ENCODE assay signal across 15 cellular contexts in the genomic region with DNA sequence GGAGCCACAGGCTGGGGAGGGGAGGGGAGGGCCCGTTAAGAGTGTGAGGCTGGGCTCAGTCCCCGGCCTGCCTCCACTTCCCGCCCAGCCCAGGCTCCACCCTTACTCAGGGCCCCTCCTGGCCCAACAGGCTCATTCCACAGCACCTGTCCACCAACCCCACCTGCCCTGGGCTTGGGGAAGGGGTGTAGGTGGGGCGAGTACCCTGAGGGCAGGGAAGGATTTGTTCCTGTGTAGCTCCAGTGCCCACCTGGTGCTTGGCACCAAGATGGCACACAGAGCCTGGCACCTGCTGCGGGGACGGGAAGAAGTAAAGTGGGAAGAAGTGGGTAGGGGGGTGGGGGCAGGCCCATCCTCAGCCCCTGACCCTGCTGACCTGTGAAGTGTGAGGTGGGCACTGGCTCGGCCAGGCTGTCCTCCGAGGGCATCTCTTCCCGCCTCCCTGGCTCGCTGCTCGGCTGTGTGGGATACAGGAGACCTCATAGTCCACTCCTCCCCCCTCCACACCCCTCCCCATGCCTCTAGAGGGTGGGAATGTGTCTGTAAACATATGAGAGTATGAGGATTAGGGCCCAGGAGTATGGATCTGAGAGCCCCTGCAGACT. TPM values are rescaled to one million over a fixed set of nuclear protein-coding genes. Genes with fewer than 3 reads are reported as not detected.
DNase-seq lines count a peak whose midpoint lies in the region; ATAC-seq and TF ChIP-seq lines count a peak whose summit lies in the region.
"Had no signal": no experiment of that assay in that cellular context is flagged by ENCODE, and none has a peak within 500 bp of the region (broad histone marks: within the 10 kb centered on the region; RNA-seq: fewer than 3 reads in every experiment).

No MANE protein-coding gene starts in this region.

- H3K27ac ChIP-seq in left ventricle myocardium inferior (replicated peaks): no peak overlapping the region
- no peak overlapping the region for H3K27ac ChIP-seq in upper lobe of right lung
- H3K27ac ChIP-seq: BLaER1, HL-60 had no signal

- no peaks in the 10 kb centered on the region for H3K36me3 Mint-ChIP-seq in natural killer cell treated with Interleukin-12 subunit alpha and Interleukin-12 subunit beta and Interleukin-15 and Interleukin-18, amount 100 ng/mL, for 72 hours

- H3K4me3 ChIP-seq in left ventricle myocardium inferior (no peak overlapping the region), H7 (ENCODE audit: insufficient read depth, low read depth, low read length) (no peak overlapping the region), upper lobe of right lung (no peak overlapping the region)
- H3K4me3 ChIP-seq: BLaER1, GM12878, GM23338 had no signal

- ATAC-seq in Right ventricle myocardium inferior (peak; percentile 3), upper lobe of right lung (no peak), HG02870 (IDR thresholded peaks at IDR 0.05; ENCODE audit: unreplicated experiment) (no peak)
- no peak for ATAC-seq in natural killer cell treated with Interleukin-12 subunit alpha and Interleukin-12 subunit beta and Interleukin-15 and Interleukin-18, amount 100 ng/mL, for 72 hours
- ATAC-seq: GM12878, GM23338 had no signal

- H3K27ac Mint-ChIP-seq in natural killer cell treated with Interleukin-12 subunit alpha and Interleukin-12 subunit beta and Interleukin-15 and Interleukin-18, amount 100 ng/mL, for 72 hours: no peak overlapping the region
- H3K27ac Mint-ChIP-seq: GM23338 had no signal

- H3K4me1 Mint-ChIP-seq in natural killer cell treated with Interleukin-12 subunit alpha and Interleukin-12 subunit beta and Interleukin-15 and Interleukin-18, amount 100 ng/mL, for 72 hours (ENCODE audit: low read depth in 2 of 2): no peaks in the 10 kb centered on the region

- H3K9me3 Mint-ChIP-seq in natural killer cell treated with Interleukin-12 subunit alpha and Interleukin-12 subunit beta and Interleukin-15 and Interleukin-18, amount 100 ng/mL, for 72 hours: no peaks in the 10 kb centered on the region

- H3K4me1 ChIP-seq in left ventricle myocardium inferior: no peaks in the 10 kb centered on the region
- no peaks in the 10 kb centered on the region for H3K4me1 ChIP-seq in upper lobe of right lung

- no peaks in the 10 kb centered on the region for H3K27me3 ChIP-seq in left ventricle myocardium inferior (ENCODE audit: low read depth)
- no peaks in the 10 kb centered on the region for H3K27me3 ChIP-seq in H7 (ENCODE audit: control insufficient read depth, insufficient read depth, low read length)
- H3K27me3 ChIP-seq in upper lobe of right lung: no peaks in the 10 kb centered on the region
- H3K27me3 ChIP-seq: BLaER1 had no signal

- H3K27me3 Mint-ChIP-seq in natural killer cell treated with Interleukin-12 subunit alpha and Interleukin-12 subunit beta and Interleukin-15 and Interleukin-18, amount 100 ng/mL, for 72 hours: no peaks in the 10 kb centered on the region

- intact Hi-C loops in Right ventricle myocardium inferior (cut with DNase I) (no loop called here), left ventricle myocardium inferior (cut with micrococcal nuclease) (no loop called here), upper lobe of right lung (cut with DNase I) (no loop called here)

- peaks cover 85% of the 10 kb centered on the region for H3K36me3 ChIP-seq in left ventricle myocardium inferior
- peaks cover 2% of the 10 kb centered on the region for H3K36me3 ChIP-seq in H7 (replicated peaks; ENCODE audit: control insufficient read depth, insufficient read depth, low read length)
- peaks cover 18% of the 10 kb centered on the region for H3K36me3 ChIP-seq in upper lobe of right lung

- H3K4me3 Mint-ChIP-seq in natural killer cell treated with Interleukin-12 subunit alpha and Interleukin-12 subunit beta and Interleukin-15 and Interleukin-18, amount 100 ng/mL, for 72 hours: no peak overlapping the region
- H3K4me3 Mint-ChIP-seq: GM23338, H9 had no signal

- TF ChIP-seq CTCF in left ventricle myocardium inferior (IDR thresholded peaks at IDR 0.05; ENCODE audit: borderline replicate concordance) (no peak), upper lobe of right lung (IDR thresholded peaks at IDR 0.05) (no peak)

- H3K9me3 ChIP-seq in left ventricle myocardium inferior (replicated peaks) (no peaks in the 10 kb centered on the region), upper lobe of right lung (no peaks in the 10 kb centered on the region)
- H3K9me3 ChIP-seq: BLaER1 had no signal

- DNase-seq in Right ventricle myocardium inferior (ENCODE audit: missing footprints) (peak; percentile 58), left ventricle myocardium inferior (no peak), H7 (peak; percentile 27), upper lobe of right lung (peak; percentile 45), SK-N-DZ (ENCODE audit: low spot score) (no peak)
- DNase-seq in natural killer cell treated with Interleukin-12 subunit alpha and Interleukin-12 subunit beta and Interleukin-15 and Interleukin-18, amount 100 ng/mL, for 72 hours (ENCODE audit: low spot score): peak; percentile 45
- DNase-seq: 8988T, AML-193, DMS 273 treated with DMSO at 0.1 percent for 48 hours, H9 had no signal

RNA-seq across cellular contexts. Expression of gene NCKAP5L, which starts 35.1 kb away (rescaled TPM):
- 32.7 TPM for total RNA-seq in Right ventricle myocardium inferior
- 25.5 TPM for total RNA-seq in left ventricle myocardium inferior
- 20.0 and 22.3 TPM in 2 replicates for total RNA-seq in H7 (2014; rRNA removed; shearing (Covaris generic))
- 1 to 10 TPM; 1.9 to 4.4 TPM for total RNA-seq in natural killer cell treated with Interleukin-12 subunit alpha and Interleukin-12 subunit beta and Interleukin-15 and Interleukin-18, amount 100 ng/mL, for 72 hours
- total RNA-seq in upper lobe of right lung: 23.2 TPM
- polyA plus RNA-seq in SK-N-DZ (2014; cell fraction: cytosol; rRNA removed): 10.8 and 11.1 TPM in 2 replicates
- 15.1 and 16.3 TPM in 2 replicates for polyA plus RNA-seq in SK-N-DZ (2014; cell fraction: nucleus; rRNA removed)

RNA-seq across cellular contexts. Expression of gene BCDIN3D, which starts 49.8 kb away (rescaled TPM):
- total RNA-seq in Right ventricle myocardium inferior (2.6 TPM), left ventricle myocardium inferior (2.9 TPM), upper lobe of right lung (4.9 TPM)
- 1.4 and 1.6 TPM in 2 replicates for total RNA-seq in H7 (2014; rRNA removed; shearing (Covaris generic))
- total RNA-seq in natural killer cell treated with Interleukin-12 subunit alpha and Interleukin-12 subunit beta and Interleukin-15 and Interleukin-18, amount 100 ng/mL, for 72 hours: 1 to 10 TPM; 5.9 to 6.8 TPM
- 4.4 and 5.3 TPM in 2 replicates for polyA plus RNA-seq in SK-N-DZ (2014; cell fraction: cytosol; rRNA removed)
- 2.6 and 4.6 TPM in 2 replicates for polyA plus RNA-seq in SK-N-DZ (2014; cell fraction: nucleus; rRNA removed)

RNA-seq across cellular contexts. Expression of gene TMBIM6, which starts 51.7 kb away (rescaled TPM):
- 275 TPM for total RNA-seq in Right ventricle myocardium inferior
- total RNA-seq in left ventricle myocardium inferior: 215 TPM
- 385 and 401 TPM in 2 replicates for total RNA-seq in H7 (2014; rRNA removed; shearing (Covaris generic))
- 100 to 1,000 TPM; 357 to 452 TPM for total RNA-seq in natural killer cell treated with Interleukin-12 subunit alpha and Interleukin-12 subunit beta and Interleukin-15 and Interleukin-18, amount 100 ng/mL, for 72 hours
- total RNA-seq in upper lobe of right lung: 654 TPM
- 235 and 245 TPM in 2 replicates for polyA plus RNA-seq in SK-N-DZ (2014; cell fraction: cytosol; rRNA removed)
- polyA plus RNA-seq in SK-N-DZ (2014; cell fraction: nucleus; rRNA removed): 116 and 133 TPM in 2 replicates

Comparison
In these comparisons a context has a peak if more than half of its experiments do, and no peak if none do; other contexts are left out.
1. DNase-seq: peak in Right ventricle myocardium inferior (single experiment), H7 (single experiment), natural killer cell treated with Interleukin-12 subunit alpha and Interleukin-12 subunit beta and Interleukin-15 and Interleukin-18, amount 100 ng/mL, for 72 hours (single experiment) and upper lobe of right lung (single experiment); none in left ventricle myocardium inferior (single experiment) and SK-N-DZ (single experiment).